Comparison of ENCODE assay signal across 1 cellular context in the genomic region with DNA sequence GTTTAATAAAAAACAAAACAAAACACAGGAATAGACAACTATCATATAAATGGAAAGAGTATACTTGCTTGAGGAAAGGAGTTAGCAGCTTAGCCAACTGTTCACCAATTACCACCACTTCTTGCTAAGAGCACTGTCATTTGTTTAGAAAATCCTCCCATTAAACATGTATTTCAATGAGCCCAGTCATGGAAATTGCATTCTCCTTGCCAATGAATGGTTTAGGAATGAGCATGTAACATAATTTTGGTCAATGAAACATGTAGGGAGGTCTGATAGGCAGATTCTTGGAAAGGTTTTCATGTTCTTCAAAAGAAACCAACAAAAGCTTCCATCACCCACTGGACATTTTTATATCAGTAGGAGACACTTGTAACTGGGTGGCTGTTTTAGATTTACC.
TF ChIP-seq lines count a peak whose summit lies in the region.

No MANE protein-coding gene starts in this region.

TF ChIP-seq in SK-N-SH treated with all-trans-retinoic acid at 6 μM for 48 hours, 23 proteins besides CTCF, POLR2A, EP300 and RAD21 (continued from another document):
- TF ChIP-seq ESRRG (CRISPR knock-in tag; IDR thresholded peaks at IDR 0.05) (no peak), CSDC2 (CRISPR knock-in tag; IDR thresholded peaks at IDR 0.05) (no peak), PPARA (CRISPR knock-in tag; IDR thresholded peaks at IDR 0.05; ENCODE audit: borderline replicate concordance) (no peak)
